In genomic region chr6:17505062-17505476, GRCh38 we compare ENCODE assay signal across 8 cellular contexts.
DNase-seq lines count a peak whose midpoint lies in the region; ATAC-seq and TF ChIP-seq lines count a peak whose summit lies in the region.

No MANE protein-coding gene starts in this region.

- TF ChIP-seq CTCF in BJ (IDR thresholded peaks at IDR 0.05; ENCODE audit: insufficient read depth, low read depth, low read length), result peak; percentile 38
- peak; percentile 16 for TF ChIP-seq CTCF in brain microvascular endothelial cell (IDR thresholded peaks at IDR 0.05; ENCODE audit: low read depth, low read length, missing control alignments)

- CTCF ChIA-PET in BJ (lab: Yijun Ruan, JAX), result interaction anchor here (0.6 to 5.8 kb wide), 9 partner anchors 9 to 334 kb away, joined by 3 to 31 read pairs (median 3); partner anchors contain the start of gene RBM24

- no peaks in the 10 kb centered on the region for H3K9me3 ChIP-seq in mesodermal cell (ENCODE audit: control insufficient read depth, low read length)

- intact Hi-C loops in activated CD4-positive, alpha-beta T cell treated with anti-CD3 and anti-CD28 coated beads, Interleukin-2, amount 10 ng/mL, durations not matched to agents 24 days and 14 days (cut with micrococcal nuclease), result no loop called here

- H3K4me3 ChIP-seq in BJ (ENCODE audit: low read depth, low read length) (no peak overlapping the region), brain microvascular endothelial cell (ENCODE audit: low read depth, low read length) (no peak overlapping the region), mesodermal cell (ENCODE audit: extremely low read depth, insufficient read depth, low read length, poor library complexity, severe bottlenecking) (no peak overlapping the region)

- POLR2A ChIA-PET in BJ (lab: Charles Lee), result interaction anchor here (0.6 to 0.7 kb wide), 2 partner anchors 19 to 221 kb away, joined by 3 read pairs; no protein-coding TSS in a partner anchor

- H3K4me1 ChIP-seq in mesodermal cell (ENCODE audit: control insufficient read depth, insufficient read depth, low read length, poor library complexity, severe bottlenecking), result peaks cover 6% of the 10 kb centered on the region

- H3K4me3 Mint-ChIP-seq in activated CD4-positive, alpha-beta T cell treated with anti-CD3 and anti-CD28 coated beads, Interleukin-2, amount 10 ng/mL, durations not matched to agents 24 days and 14 days, result no peak overlapping the region

- no peaks in the 10 kb centered on the region for H3K4me1 Mint-ChIP-seq in activated CD4-positive, alpha-beta T cell treated with anti-CD3 and anti-CD28 coated beads, Interleukin-2, amount 10 ng/mL, durations not matched to agents 24 days and 14 days

- H3K27ac ChIP-seq in brain microvascular endothelial cell (no peak overlapping the region), mesodermal cell (ENCODE audit: low read depth, low read length, severe bottlenecking) (peak overlapping the region; percentile 32)

- no peaks in the 10 kb centered on the region for H3K36me3 Mint-ChIP-seq in activated CD4-positive, alpha-beta T cell treated with anti-CD3 and anti-CD28 coated beads, Interleukin-2, amount 10 ng/mL, durations not matched to agents 24 days and 14 days (ENCODE audit: low read depth)

- H3K27me3 ChIP-seq in BJ (ENCODE audit: control insufficient read depth, insufficient read depth, low read length) (no peaks in the 10 kb centered on the region), brain microvascular endothelial cell (replicated peaks) (no peaks in the 10 kb centered on the region)

- WGBS in mesodermal cell (ENCODE audit: insufficient coverage in 2 of 2), 2 experiments, result 73 to 93% methylated on average over 3 to 4 of the region's 5 CpGs

- DNase-seq in BJ (ENCODE audit: low read depth) (no peak), LHCN-M2 (ENCODE audit: low read depth) (peak; percentile 37), brain microvascular endothelial cell (peak; percentile 11), UCSD-AML1 (lab: John Stamatoyannopoulos, UW; ENCODE audit: unreplicated experiment) (no peak), SKM-1 (lab: John Stamatoyannopoulos, UW; ENCODE audit: unreplicated experiment) (no peak)
- no peak for DNase-seq in activated CD4-positive, alpha-beta T cell treated with anti-CD3 and anti-CD28 coated beads, Interleukin-2, amount 10 ng/mL, durations not matched to agents 24 days and 14 days

- ATAC-seq in HG02623 (IDR thresholded peaks at IDR 0.05; ENCODE audit: unreplicated experiment), result no peak

- no peaks in the 10 kb centered on the region for H3K9me3 Mint-ChIP-seq in activated CD4-positive, alpha-beta T cell treated with anti-CD3 and anti-CD28 coated beads, Interleukin-2, amount 10 ng/mL, durations not matched to agents 24 days and 14 days

- H3K36me3 ChIP-seq in BJ (ENCODE audit: control insufficient read depth, insufficient read depth, low read length), result no peaks in the 10 kb centered on the region
- H3K36me3 ChIP-seq in brain microvascular endothelial cell (replicated peaks), result no peaks in the 10 kb centered on the region
- peaks cover 49% of the 10 kb centered on the region for H3K36me3 ChIP-seq in mesodermal cell (ENCODE audit: control insufficient read depth, insufficient read depth, low read length)

- H3K27ac Mint-ChIP-seq in activated CD4-positive, alpha-beta T cell treated with anti-CD3 and anti-CD28 coated beads, Interleukin-2, amount 10 ng/mL, durations not matched to agents 24 days and 14 days, result no peak overlapping the region

- H3K27me3 Mint-ChIP-seq in activated CD4-positive, alpha-beta T cell treated with anti-CD3 and anti-CD28 coated beads, Interleukin-2, amount 10 ng/mL, durations not matched to agents 24 days and 14 days, result no peaks in the 10 kb centered on the region

- in situ Hi-C loops in brain microvascular endothelial cell (cut with HindIII; ENCODE audit: low pct_ligation_motif_present, low sequenced_read_pairs), result no loop called here

Comparison
In these comparisons a context has a peak if more than half of its experiments do, and no peak if none do; other contexts are left out.
1. DNase-seq: peak in LHCN-M2 (single experiment) and brain microvascular endothelial cell (single experiment); none in BJ (single experiment), activated CD4-positive, alpha-beta T cell treated with anti-CD3 and anti-CD28 coated beads, Interleukin-2, amount 10 ng/mL, durations not matched to agents 24 days and 14 days (single experiment), UCSD-AML1 (single experiment) and SKM-1 (single experiment).